In genomic region chr15:60651734-60652141, GRCh38 we compare ENCODE assay signal across 13 cellular contexts.
DNase-seq lines count a peak whose midpoint lies in the region; ATAC-seq and TF ChIP-seq lines count a peak whose summit lies in the region.
"Had no signal": no experiment of that assay in that cellular context is flagged by ENCODE, and none has a peak within 500 bp of the region (broad histone marks: within the 10 kb centered on the region; RNA-seq: fewer than 3 reads in every experiment).

No MANE protein-coding gene starts in this region.

- no peak overlapping the region for H3K9ac ChIP-seq in endodermal cell (ENCODE audit: extremely low read depth, low read length, poor library complexity, severe bottlenecking)

- H3K36me3 Mint-ChIP-seq in endodermal cell (ENCODE audit: low read depth) = no peaks in the 10 kb centered on the region
- H3K36me3 Mint-ChIP-seq in activated CD8-positive, alpha-beta T cell treated with anti-CD3 and anti-CD28 coated beads for 36 hours (ENCODE audit: low read depth) = no peaks in the 10 kb centered on the region

- H3K4me1 ChIP-seq in endodermal cell (ENCODE audit: control insufficient read depth, insufficient read depth, low read length) (peaks cover 33% of the 10 kb centered on the region), esophagus squamous epithelium (peaks cover 12 to 51% (median 18%) of the 10 kb centered on the region in 3 donors)
- H3K4me1 ChIP-seq: SJSA1 had no signal

- TF ChIP-seq POLR2A in esophagus squamous epithelium (IDR thresholded peaks at IDR 0.05) = no peak

- H3K4me3 Mint-ChIP-seq in endodermal cell = no peak overlapping the region
- H3K4me3 Mint-ChIP-seq in activated CD8-positive, alpha-beta T cell treated with anti-CD3 and anti-CD28 coated beads for 36 hours = no peak overlapping the region
- H3K4me3 Mint-ChIP-seq: activated CD8-positive, alpha-beta T cell treated with anti-CD3 and anti-CD28 coated beads, Interleukin-2, amount 10 ng/mL, durations not matched to agents 7 days and 5 days had no signal

- CTCF ChIA-PET in activated CD8-positive, alpha-beta T cell treated with anti-CD3 and anti-CD28 coated beads for 36 hours (lab: Charles Lee) = interaction anchor here (0.9 to 2.9 kb wide), 3 partner anchors 9 to 65 kb away, joined by 4 to 19 read pairs (median 4); no protein-coding TSS in a partner anchor

- no peaks in the 10 kb centered on the region for H3K27me3 ChIP-seq in endodermal cell (ENCODE audit: control insufficient read depth, insufficient read depth, low read length, poor library complexity, severe bottlenecking)
- no peaks in the 10 kb centered on the region for H3K27me3 ChIP-seq in esophagus squamous epithelium
- H3K27me3 ChIP-seq: MG63, SJSA1 had no signal

- no peak overlapping the region for H3K27ac ChIP-seq in endodermal cell (ENCODE audit: low read depth, low read length)
- H3K27ac ChIP-seq in esophagus squamous epithelium = no peak overlapping the region
- H3K27ac ChIP-seq: neutrophil, SJSA1 had no signal

- TF ChIP-seq CTCF in endodermal cell (conservative IDR thresholded peaks at IDR 0.05) = no peak
- TF ChIP-seq CTCF in activated CD8-positive, alpha-beta T cell treated with anti-CD3 and anti-CD28 coated beads for 36 hours (IDR thresholded peaks at IDR 0.05) = no peak
- TF ChIP-seq CTCF in esophagus squamous epithelium (IDR thresholded peaks at IDR 0.05) = no peak

- intact Hi-C loops in activated CD8-positive, alpha-beta T cell treated with anti-CD3 and anti-CD28 coated beads for 36 hours (cut with micrococcal nuclease) = loop anchor here (5.0 kb wide), 1 partner anchor 64 kb away; no protein-coding TSS in a partner anchor
- intact Hi-C loops in esophagus squamous epithelium (cut with DNase I) = no loop called here

- POLR2A ChIA-PET in activated CD8-positive, alpha-beta T cell treated with anti-CD3 and anti-CD28 coated beads for 36 hours (lab: Charles Lee) = interaction anchor here (0.9 to 1.3 kb wide), 2 partner anchors 9 to 33 kb away, joined by 3 to 5 read pairs; no protein-coding TSS in a partner anchor

- no peaks in the 10 kb centered on the region for H3K9me3 Mint-ChIP-seq in endodermal cell
- no peaks in the 10 kb centered on the region for H3K9me3 Mint-ChIP-seq in activated CD8-positive, alpha-beta T cell treated with anti-CD3 and anti-CD28 coated beads for 36 hours

- no peak overlapping the region for H3K4me3 ChIP-seq in endodermal cell (ENCODE audit: low read length)
- H3K4me3 ChIP-seq in esophagus squamous epithelium = no peak overlapping the region
- H3K4me3 ChIP-seq: MG63, SJSA1 had no signal

- ATAC-seq in GM21360 (IDR thresholded peaks at IDR 0.05; ENCODE audit: unreplicated experiment) = peak; percentile 51
- no peak for ATAC-seq in activated CD8-positive, alpha-beta T cell treated with anti-CD3 and anti-CD28 coated beads for 36 hours
- no peak for ATAC-seq in GM18858 (IDR thresholded peaks at IDR 0.05; ENCODE audit: unreplicated experiment)
- ATAC-seq: activated CD8-positive, alpha-beta T cell treated with anti-CD3 and anti-CD28 coated beads, Interleukin-2, amount 10 ng/mL, durations not matched to agents 7 days and 5 days had no signal

- peaks cover 73% of the 10 kb centered on the region for H3K4me1 Mint-ChIP-seq in endodermal cell
- H3K4me1 Mint-ChIP-seq in activated CD8-positive, alpha-beta T cell treated with anti-CD3 and anti-CD28 coated beads for 36 hours (ENCODE audit: low read depth) = peaks cover 38% of the 10 kb centered on the region

- DNase-seq in DMS79 treated with DMSO at 0.1 percent for 48 hours (lab: John Stamatoyannopoulos, UW) (peak; percentile 81), NCI-H146 treated with DMSO at 0.1 percent for 48 hours (lab: John Stamatoyannopoulos, UW; ENCODE audit: unreplicated experiment) (peak; percentile 75), endodermal cell (peak; percentile 65), superior temporal gyrus (ENCODE audit: extremely low spot score) (no peak), esophagus squamous epithelium (lab: John Stamatoyannopoulos, UW) (no peak)
- DNase-seq in activated CD8-positive, alpha-beta T cell treated with anti-CD3 and anti-CD28 coated beads for 36 hours = no peak
- DNase-seq: activated CD8-positive, alpha-beta T cell treated with anti-CD3 and anti-CD28 coated beads, Interleukin-2, amount 10 ng/mL, durations not matched to agents 7 days and 5 days; MG63; stimulated activated CD4-positive, alpha-beta T cell treated with anti-CD3 and anti-CD28 coated beads, Interleukin-2, amount 100 ng/mL, for 24 hours had no signal

- 71 to 84% methylated on average over 2 of the region's 2 CpGs for WGBS in endodermal cell (ENCODE audit: insufficient coverage in 1 of 2, insufficient read length in 1 of 2), 2 experiments
- WGBS in esophagus squamous epithelium, 2 donors = 75% methylated on average over 2 of the region's 2 CpGs

- H3K27ac Mint-ChIP-seq in endodermal cell = no peak overlapping the region
- H3K27ac Mint-ChIP-seq in activated CD8-positive, alpha-beta T cell treated with anti-CD3 and anti-CD28 coated beads for 36 hours = no peak overlapping the region
- H3K27ac Mint-ChIP-seq: activated CD8-positive, alpha-beta T cell treated with anti-CD3 and anti-CD28 coated beads, Interleukin-2, amount 10 ng/mL, durations not matched to agents 7 days and 5 days had no signal

- no peaks in the 10 kb centered on the region for H3K27me3 Mint-ChIP-seq in endodermal cell (ENCODE audit: insufficient read depth)
- no peaks in the 10 kb centered on the region for H3K27me3 Mint-ChIP-seq in activated CD8-positive, alpha-beta T cell treated with anti-CD3 and anti-CD28 coated beads for 36 hours

- H3K9me3 ChIP-seq in endodermal cell (ENCODE audit: control insufficient read depth, low read length) = no peaks in the 10 kb centered on the region
- H3K9me3 ChIP-seq in esophagus squamous epithelium = no peaks in the 10 kb centered on the region
- H3K9me3 ChIP-seq: MG63, neutrophil, SJSA1 had no signal

- no peaks in the 10 kb centered on the region for H3K36me3 ChIP-seq in endodermal cell (ENCODE audit: control insufficient read depth, insufficient read depth, low read length)
- H3K36me3 ChIP-seq in esophagus squamous epithelium = no peaks in the 10 kb centered on the region
- H3K36me3 ChIP-seq: MG63, neutrophil, SJSA1 had no signal

Comparison
In these comparisons a context has a peak if more than half of its experiments do, and no peak if none do; other contexts are left out.
1. DNase-seq: peak in DMS79 treated with DMSO at 0.1 percent for 48 hours (single experiment), NCI-H146 treated with DMSO at 0.1 percent for 48 hours (single experiment) and endodermal cell (single experiment); none in superior temporal gyrus (single experiment), activated CD8-positive, alpha-beta T cell treated with anti-CD3 and anti-CD28 coated beads for 36 hours (single experiment) and esophagus squamous epithelium (single experiment).